Comparison of ENCODE assay signal across 1 cellular context in genomic region chr3:133112666-133113065, GRCh38.
TF ChIP-seq lines count a peak whose summit lies in the region.

No MANE protein-coding gene starts in this region.

TF ChIP-seq in IMR-90, 13 proteins besides CTCF, POLR2A, EP300 and RAD21:
- TF ChIP-seq RFX5 (IDR thresholded peaks at IDR 0.05; ENCODE audit: low read depth, low read length) (no peak), SMC3 (IDR thresholded peaks at IDR 0.05; ENCODE audit: low read depth, low read length) (no peak), FOS (IDR thresholded peaks at IDR 0.05; ENCODE audit: low read depth, low read length) (no peak), MAFK (IDR thresholded peaks at IDR 0.05; ENCODE audit: low read depth, low read length) (no peak), CHD1 (IDR thresholded peaks at IDR 0.05; ENCODE audit: low read depth, low read length) (no peak), CEBPB (IDR thresholded peaks at IDR 0.05; ENCODE audit: low read depth, low read length) (peak; percentile 81)
- TF ChIP-seq, protein P1, sequence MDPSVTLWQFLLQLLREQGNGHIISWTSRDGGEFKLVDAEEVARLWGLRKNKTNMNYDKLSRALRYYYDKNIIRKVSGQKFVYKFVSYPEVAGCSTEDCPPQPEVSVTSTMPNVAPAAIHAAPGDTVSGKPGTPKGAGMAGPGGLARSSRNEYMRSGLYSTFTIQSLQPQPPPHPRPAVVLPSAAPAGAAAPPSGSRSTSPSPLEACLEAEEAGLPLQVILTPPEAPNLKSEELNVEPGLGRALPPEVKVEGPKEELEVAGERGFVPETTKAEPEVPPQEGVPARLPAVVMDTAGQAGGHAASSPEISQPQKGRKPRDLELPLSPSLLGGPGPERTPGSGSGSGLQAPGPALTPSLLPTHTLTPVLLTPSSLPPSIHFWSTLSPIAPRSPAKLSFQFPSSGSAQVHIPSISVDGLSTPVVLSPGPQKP (IDR thresholded peaks at IDR 0.05; ENCODE audit: borderline replicate concordance, low read depth, low read length), result no peak
- TF ChIP-seq, protein P2, sequence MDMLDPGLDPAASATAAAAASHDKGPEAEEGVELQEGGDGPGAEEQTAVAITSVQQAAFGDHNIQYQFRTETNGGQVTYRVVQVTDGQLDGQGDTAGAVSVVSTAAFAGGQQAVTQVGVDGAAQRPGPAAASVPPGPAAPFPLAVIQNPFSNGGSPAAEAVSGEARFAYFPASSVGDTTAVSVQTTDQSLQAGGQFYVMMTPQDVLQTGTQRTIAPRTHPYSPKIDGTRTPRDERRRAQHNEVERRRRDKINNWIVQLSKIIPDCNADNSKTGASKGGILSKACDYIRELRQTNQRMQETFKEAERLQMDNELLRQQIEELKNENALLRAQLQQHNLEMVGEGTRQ (IDR thresholded peaks at IDR 0.05; ENCODE audit: low read depth, low read length), result no peak
